ENCODE assay signal across 19 cellular contexts in the genomic region with DNA sequence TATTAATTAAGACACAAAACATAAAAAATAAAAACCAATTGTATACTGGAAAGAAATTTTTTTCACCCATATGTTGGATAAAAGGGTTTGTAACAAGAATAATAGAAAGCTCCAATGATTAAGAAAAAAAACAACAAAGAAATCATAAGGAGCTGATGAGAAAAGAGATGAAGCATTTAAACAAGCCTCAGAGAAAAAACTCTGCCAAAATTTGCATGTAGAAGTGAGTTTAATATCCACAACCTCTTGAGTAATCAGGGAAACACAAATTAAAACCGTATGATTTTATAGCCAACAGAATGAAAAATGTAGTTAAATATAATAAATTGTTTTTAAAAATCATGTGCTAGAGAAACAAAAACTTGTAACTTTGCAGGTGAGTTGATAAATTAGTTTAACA.
A peak's percentile ranks its signal among the peaks of the same experiment; 100 is the strongest.
DNase-seq lines count a peak whose midpoint lies in the region; ATAC-seq, FAIRE-seq and TF ChIP-seq lines count a peak whose summit lies in the region.
"Had no signal": no experiment of that assay in that cellular context is flagged by ENCODE, and none has a peak within 500 bp of the region (broad histone marks: within the 10 kb centered on the region; RNA-seq: fewer than 3 reads in every experiment).

No MANE protein-coding gene starts in this region.

- H3K4me3 ChIP-seq in RWPE2 (ENCODE audit: severe bottlenecking) (no peak overlapping the region), fibroblast of the aortic adventitia (ENCODE audit: low read depth, low read length) (no peak overlapping the region), transverse colon (no peak overlapping the region)
- H3K4me3 ChIP-seq: A549, BLaER1 had no signal

- no peak overlapping the region for H3K4me3 Mint-ChIP-seq in stimulated activated effector memory CD8-positive, alpha-beta T cell treated with anti-CD3 and anti-CD28 coated beads, Interleukin-12 subunit alpha, Interleukin-12 subunit beta, amount 100 ng/mL, for 72 hours
- H3K4me3 Mint-ChIP-seq in activated T-helper 2 cell treated with anti-CD3 and anti-CD28 coated beads, Interferon-gamma antibody, Interleukin-2, Interleukin-4, amounts not matched to agents 10 μg/mL and 5 μg/mL and 100 μg/mL, durations not matched to agents 14 hours and 24 hours and 36 hours (ENCODE audit: low read depth): no peak overlapping the region
- H3K4me3 Mint-ChIP-seq: CD8-positive, alpha-beta memory T cell; H9 had no signal

- ATAC-seq in RWPE2 (ENCODE audit: low read depth) (no peak), HG03280 (IDR thresholded peaks at IDR 0.05; ENCODE audit: unreplicated experiment) (no peak)
- ATAC-seq in stimulated activated effector memory CD8-positive, alpha-beta T cell treated with anti-CD3 and anti-CD28 coated beads, Interleukin-12 subunit alpha, Interleukin-12 subunit beta, amount 100 ng/mL, for 72 hours: no peak

- H3K36me3 Mint-ChIP-seq in stimulated activated effector memory CD8-positive, alpha-beta T cell treated with anti-CD3 and anti-CD28 coated beads, Interleukin-12 subunit alpha, Interleukin-12 subunit beta, amount 100 ng/mL, for 72 hours: no peaks in the 10 kb centered on the region
- no peaks in the 10 kb centered on the region for H3K36me3 Mint-ChIP-seq in activated T-helper 2 cell treated with anti-CD3 and anti-CD28 coated beads, Interferon-gamma antibody, Interleukin-2, Interleukin-4, amounts not matched to agents 10 μg/mL and 5 μg/mL and 100 μg/mL, durations not matched to agents 14 hours and 24 hours and 36 hours (ENCODE audit: low read depth)
- H3K36me3 Mint-ChIP-seq: CD8-positive, alpha-beta memory T cell had no signal

- no peak for TF ChIP-seq POLR2A in transverse colon (IDR thresholded peaks at IDR 0.05)

- no peaks in the 10 kb centered on the region for H3K27me3 ChIP-seq in RWPE2 (ENCODE audit: insufficient read depth, poor library complexity, severe bottlenecking)
- H3K27me3 ChIP-seq in transverse colon: no peaks in the 10 kb centered on the region
- H3K27me3 ChIP-seq: BLaER1 had no signal

- TF ChIP-seq EP300 in transverse colon (IDR thresholded peaks at IDR 0.05; ENCODE audit: low read depth): no peak

- FAIRE-seq in endometrium (lab: Jason Lieb, UNC): peak; percentile 63
- FAIRE-seq: A549, G401.6, GM12891, HTR-8/SVneo had no signal

- TF ChIP-seq CTCF in RWPE2 (IDR thresholded peaks at IDR 0.05; ENCODE audit: poor library complexity, severe bottlenecking): no peak
- no peak for TF ChIP-seq CTCF in fibroblast of the aortic adventitia (IDR thresholded peaks at IDR 0.05; ENCODE audit: insufficient read depth, low read length)
- no peak for TF ChIP-seq CTCF in transverse colon (IDR thresholded peaks at IDR 0.05)

- 65 to 73% methylated on average over 1 of the region's 1 CpG for WGBS in transverse colon (ENCODE audit: low coverage in 1 of 2), 2 donors

- DNase-seq in RWPE2 (ENCODE audit: low spot score) (no peak), fibroblast of the aortic adventitia (ENCODE audit: low read depth) (peak; percentile 8), transverse colon (no peak)
- DNase-seq in stimulated activated effector memory CD8-positive, alpha-beta T cell treated with anti-CD3 and anti-CD28 coated beads, Interleukin-12 subunit alpha, Interleukin-12 subunit beta, amount 100 ng/mL, for 72 hours (ENCODE audit: low spot score in 2 of 2): no peak
- no peak for DNase-seq in activated T-helper 2 cell treated with anti-CD3 and anti-CD28 coated beads, Interferon-gamma antibody, Interleukin-2, Interleukin-4, amounts not matched to agents 10 μg/mL and 5 μg/mL and 100 μg/mL, durations not matched to agents 14 hours and 24 hours and 36 hours (ENCODE audit: low spot score)
- DNase-seq: AML-193; Caco-2; CD8-positive, alpha-beta memory T cell; DMS79 treated with DMSO at 0.1 percent for 48 hours; EL; GOT3; H9 had no signal

- H3K27ac Mint-ChIP-seq in stimulated activated effector memory CD8-positive, alpha-beta T cell treated with anti-CD3 and anti-CD28 coated beads, Interleukin-12 subunit alpha, Interleukin-12 subunit beta, amount 100 ng/mL, for 72 hours: no peak overlapping the region
- no peak overlapping the region for H3K27ac Mint-ChIP-seq in activated T-helper 2 cell treated with anti-CD3 and anti-CD28 coated beads, Interferon-gamma antibody, Interleukin-2, Interleukin-4, amounts not matched to agents 10 μg/mL and 5 μg/mL and 100 μg/mL, durations not matched to agents 14 hours and 24 hours and 36 hours
- H3K27ac Mint-ChIP-seq: CD8-positive, alpha-beta memory T cell; H9 had no signal

- H3K4me1 ChIP-seq in RWPE2 (ENCODE audit: insufficient read depth, poor library complexity, severe bottlenecking) (peaks cover 20% of the 10 kb centered on the region), transverse colon (peaks cover 0 to 17% (median 9%) of the 10 kb centered on the region in 4 donors)
- H3K4me1 ChIP-seq: BLaER1, Caco-2 had no signal

- H3K4me1 Mint-ChIP-seq in stimulated activated effector memory CD8-positive, alpha-beta T cell treated with anti-CD3 and anti-CD28 coated beads, Interleukin-12 subunit alpha, Interleukin-12 subunit beta, amount 100 ng/mL, for 72 hours: no peaks in the 10 kb centered on the region
- no peaks in the 10 kb centered on the region for H3K4me1 Mint-ChIP-seq in activated T-helper 2 cell treated with anti-CD3 and anti-CD28 coated beads, Interferon-gamma antibody, Interleukin-2, Interleukin-4, amounts not matched to agents 10 μg/mL and 5 μg/mL and 100 μg/mL, durations not matched to agents 14 hours and 24 hours and 36 hours (ENCODE audit: low read depth)
- H3K4me1 Mint-ChIP-seq: CD8-positive, alpha-beta memory T cell; H9 had no signal

- H3K9me3 Mint-ChIP-seq in stimulated activated effector memory CD8-positive, alpha-beta T cell treated with anti-CD3 and anti-CD28 coated beads, Interleukin-12 subunit alpha, Interleukin-12 subunit beta, amount 100 ng/mL, for 72 hours: peaks cover 13% of the 10 kb centered on the region
- peaks cover 10% of the 10 kb centered on the region for H3K9me3 Mint-ChIP-seq in activated T-helper 2 cell treated with anti-CD3 and anti-CD28 coated beads, Interferon-gamma antibody, Interleukin-2, Interleukin-4, amounts not matched to agents 10 μg/mL and 5 μg/mL and 100 μg/mL, durations not matched to agents 14 hours and 24 hours and 36 hours

- in situ Hi-C loops in transverse colon (cut with MboI; ENCODE audit: low pct_ligation_motif_present in 1 of 4, low pct_unique_long_range_greater_than_20kb in 1 of 4, low sequenced_read_pairs in 3 of 4): no loop called here

- H3K27ac ChIP-seq in RWPE2 (ENCODE audit: poor library complexity, severe bottlenecking) (peak overlapping the region; percentile 66), transverse colon (no peak overlapping the region)
- H3K27ac ChIP-seq: A549, BLaER1 had no signal

- intact Hi-C loops in transverse colon (cut with DNase I; ENCODE audit: low total_unique reads): no loop called here
- intact Hi-C loops in activated T-helper 2 cell treated with anti-CD3 and anti-CD28 coated beads, Interferon-gamma antibody, Interleukin-2, Interleukin-4, amounts not matched to agents 10 μg/mL and 5 μg/mL and 100 μg/mL, durations not matched to agents 14 hours and 24 hours and 36 hours (cut with micrococcal nuclease): no loop called here

- no peaks in the 10 kb centered on the region for H3K9me3 ChIP-seq in RWPE2 (ENCODE audit: severe bottlenecking)
- H3K9me3 ChIP-seq in transverse colon: no peaks in the 10 kb centered on the region
- H3K9me3 ChIP-seq: A549, Caco-2 had no signal

- H3K36me3 ChIP-seq in RWPE2 (ENCODE audit: low read depth): no peaks in the 10 kb centered on the region
- no peaks in the 10 kb centered on the region for H3K36me3 ChIP-seq in transverse colon
- H3K36me3 ChIP-seq: BLaER1 had no signal

- no peaks in the 10 kb centered on the region for H3K27me3 Mint-ChIP-seq in activated T-helper 2 cell treated with anti-CD3 and anti-CD28 coated beads, Interferon-gamma antibody, Interleukin-2, Interleukin-4, amounts not matched to agents 10 μg/mL and 5 μg/mL and 100 μg/mL, durations not matched to agents 14 hours and 24 hours and 36 hours (ENCODE audit: low read depth)
- H3K27me3 Mint-ChIP-seq: CD8-positive, alpha-beta memory T cell had no signal
